ENCODE assay signal across 14 cellular contexts in genomic region chr14:50524071-50524470, GRCh38. TPM values are rescaled to one million over a fixed set of nuclear protein-coding genes. Genes with fewer than 3 reads are reported as not detected.
DNase-seq lines count a peak whose midpoint lies in the region; ATAC-seq and TF ChIP-seq lines count a peak whose summit lies in the region.
"Had no signal": no experiment of that assay in that cellular context is flagged by ENCODE, and none has a peak within 500 bp of the region (broad histone marks: within the 10 kb centered on the region; RNA-seq: fewer than 3 reads in every experiment).

No MANE protein-coding gene starts in this region.

- H3K36me3 ChIP-seq in Caco-2 (ENCODE audit: control insufficient read depth, insufficient read depth, low read length): no peaks in the 10 kb centered on the region
- H3K36me3 ChIP-seq: gastroesophageal sphincter had no signal

- peaks cover 20% of the 10 kb centered on the region for H3K36me3 Mint-ChIP-seq in activated naive CD4-positive, alpha-beta T cell treated with anti-CD3 and anti-CD28 coated beads, Interleukin-2, amount 10 ng/mL, durations not matched to agents 7 days and 5 days
- peaks cover 28% of the 10 kb centered on the region for H3K36me3 Mint-ChIP-seq in activated naive CD8-positive, alpha-beta T cell treated with anti-CD3 and anti-CD28 coated beads for 36 hours
- H3K36me3 Mint-ChIP-seq in type B pancreatic cell: peaks cover 28% of the 10 kb centered on the region
- peaks cover 10% of the 10 kb centered on the region for H3K36me3 Mint-ChIP-seq in Caco-2 (ENCODE audit: insufficient read depth, unreplicated experiment)

- intact Hi-C loops in Caco-2 (cut with micrococcal nuclease; ENCODE audit: unreplicated experiment): no loop called here

- H3K4me3 Mint-ChIP-seq in activated naive CD4-positive, alpha-beta T cell treated with anti-CD3 and anti-CD28 coated beads, Interleukin-2, amount 10 ng/mL, durations not matched to agents 7 days and 5 days: no peak overlapping the region
- no peak overlapping the region for H3K4me3 Mint-ChIP-seq in activated naive CD8-positive, alpha-beta T cell treated with anti-CD3 and anti-CD28 coated beads for 36 hours
- H3K4me3 Mint-ChIP-seq in type B pancreatic cell (no peak overlapping the region), Caco-2 (ENCODE audit: unreplicated experiment) (no peak overlapping the region)

- peak; percentile 46 for ATAC-seq in HG02678 (IDR thresholded peaks at IDR 0.05; ENCODE audit: unreplicated experiment)
- ATAC-seq in HG03439 (IDR thresholded peaks at IDR 0.05; ENCODE audit: unreplicated experiment): no peak
- ATAC-seq: gastroesophageal sphincter, upper lobe of right lung had no signal

- H3K4me1 ChIP-seq in Caco-2: peaks cover 22% of the 10 kb centered on the region

- H3K4me1 Mint-ChIP-seq in activated naive CD4-positive, alpha-beta T cell treated with anti-CD3 and anti-CD28 coated beads, Interleukin-2, amount 10 ng/mL, durations not matched to agents 7 days and 5 days: peaks cover 53% of the 10 kb centered on the region
- peaks cover 53% of the 10 kb centered on the region for H3K4me1 Mint-ChIP-seq in activated naive CD8-positive, alpha-beta T cell treated with anti-CD3 and anti-CD28 coated beads for 36 hours
- H3K4me1 Mint-ChIP-seq in type B pancreatic cell (ENCODE audit: unreplicated experiment): peaks cover 52% of the 10 kb centered on the region
- peaks cover 29% of the 10 kb centered on the region for H3K4me1 Mint-ChIP-seq in Caco-2 (ENCODE audit: low read depth, unreplicated experiment)

- no peak for TF ChIP-seq CTCF in type B pancreatic cell (conservative IDR thresholded peaks at IDR 0.05)
- TF ChIP-seq CTCF in Caco-2 (IDR thresholded peaks at IDR 0.05; ENCODE audit: insufficient read depth in 1 of 2, low read depth in 1 of 2, low read length in 1 of 2, severe bottlenecking in 1 of 2, unreplicated experiment in 1 of 2): no peak

- H3K9me3 Mint-ChIP-seq in activated naive CD4-positive, alpha-beta T cell treated with anti-CD3 and anti-CD28 coated beads, Interleukin-2, amount 10 ng/mL, durations not matched to agents 7 days and 5 days: no peaks in the 10 kb centered on the region
- H3K9me3 Mint-ChIP-seq in activated naive CD8-positive, alpha-beta T cell treated with anti-CD3 and anti-CD28 coated beads for 36 hours: no peaks in the 10 kb centered on the region
- H3K9me3 Mint-ChIP-seq in type B pancreatic cell (peaks cover 4% of the 10 kb centered on the region), Caco-2 (ENCODE audit: unreplicated experiment) (no peaks in the 10 kb centered on the region)

- peak overlapping the region; percentile 6 for H3K27ac Mint-ChIP-seq in activated naive CD4-positive, alpha-beta T cell treated with anti-CD3 and anti-CD28 coated beads, Interleukin-2, amount 10 ng/mL, durations not matched to agents 7 days and 5 days
- peak overlapping the region; percentile 50 for H3K27ac Mint-ChIP-seq in activated naive CD8-positive, alpha-beta T cell treated with anti-CD3 and anti-CD28 coated beads for 36 hours
- peak overlapping the region; percentile 7 for H3K27ac Mint-ChIP-seq in type B pancreatic cell
- no peak overlapping the region for H3K27ac Mint-ChIP-seq in Caco-2 (ENCODE audit: unreplicated experiment)

- DNase-seq in activated naive CD4-positive, alpha-beta T cell treated with anti-CD3 and anti-CD28 coated beads, Interleukin-2, amount 10 ng/mL, durations not matched to agents 7 days and 5 days: no peak
- no peak for DNase-seq in activated naive CD4-positive, alpha-beta T cell treated with Interleukin-2 at 50 U/mL for 16 hours
- no peak for DNase-seq in activated naive CD8-positive, alpha-beta T cell treated with anti-CD3 and anti-CD28 coated beads for 36 hours
- DNase-seq in type B pancreatic cell (ENCODE audit: extremely low spot score, unreplicated experiment) (no peak), Caco-2 (no peak), cerebellum (ENCODE audit: low spot score) (no peak)
- DNase-seq: NCI-H1092 treated with DMSO at 0.1 percent for 48 hours, upper lobe of right lung had no signal

- POLR2A ChIA-PET in Caco-2 (lab: Charles Lee): no interaction called here

- no peaks in the 10 kb centered on the region for H3K9me3 ChIP-seq in Caco-2
- H3K9me3 ChIP-seq: BLaER1, gastroesophageal sphincter, upper lobe of right lung had no signal

- CTCF ChIA-PET in activated naive CD4-positive, alpha-beta T cell treated with anti-CD3 and anti-CD28 coated beads, Interleukin-2, amount 10 ng/mL, durations not matched to agents 7 days and 5 days (lab: Charles Lee): interaction anchor here (1.7 kb wide), 1 partner anchor 8 kb away, joined by 4 read pairs; the partner anchor contains the start of gene MAP4K5
- CTCF ChIA-PET in Caco-2 (lab: Charles Lee): no interaction called here

- H3K27me3 ChIP-seq in Caco-2 (replicated peaks; ENCODE audit: control insufficient read depth, insufficient read depth, low read length): no peaks in the 10 kb centered on the region
- H3K27me3 ChIP-seq: BLaER1, gastroesophageal sphincter, upper lobe of right lung had no signal

- H3K27me3 Mint-ChIP-seq in activated naive CD4-positive, alpha-beta T cell treated with anti-CD3 and anti-CD28 coated beads, Interleukin-2, amount 10 ng/mL, durations not matched to agents 7 days and 5 days: no peaks in the 10 kb centered on the region
- H3K27me3 Mint-ChIP-seq in activated naive CD8-positive, alpha-beta T cell treated with anti-CD3 and anti-CD28 coated beads for 36 hours: no peaks in the 10 kb centered on the region
- H3K27me3 Mint-ChIP-seq in type B pancreatic cell (no peaks in the 10 kb centered on the region), Caco-2 (ENCODE audit: insufficient read depth, unreplicated experiment) (no peaks in the 10 kb centered on the region)

- no peak overlapping the region for H3K4me3 ChIP-seq in Caco-2 (ENCODE audit: low read depth, low read length)
- H3K4me3 ChIP-seq: BLaER1, coronary artery, gastroesophageal sphincter, lung, upper lobe of right lung had no signal

- BruUV-seq in Caco-2 (replicated peaks; lab: Mats Ljungman, UMichigan): no TSS peak

RNA-seq across cellular contexts. Expression of gene MAP4K5, which starts 8.3 kb away (rescaled TPM):
- 10 to 100 TPM; 30.9 to 35.0 TPM for total RNA-seq in activated naive CD8-positive, alpha-beta T cell treated with anti-CD3 and anti-CD28 coated beads for 36 hours
- total RNA-seq in type B pancreatic cell (ENCODE audit: low replicate concordance) (48.2 and 58.4 TPM in 2 replicates), Caco-2 (2022) (48.4 and 48.6 TPM in 2 replicates), cerebellum (88.9 TPM)

RNA-seq across cellular contexts. Expression of gene ATL1, which starts 35.9 kb away (rescaled TPM):
- total RNA-seq in activated naive CD8-positive, alpha-beta T cell treated with anti-CD3 and anti-CD28 coated beads for 36 hours: 1 to 10 TPM in 1 of 2 experiments, under 1 TPM in 1; 0.60 to 1.4 TPM
- total RNA-seq in type B pancreatic cell (ENCODE audit: low replicate concordance): 5.7 and 7.3 TPM in 2 replicates
- total RNA-seq in Caco-2 (2022): 1.1 and 1.2 TPM in 2 replicates
- total RNA-seq in cerebellum: 57.2 TPM
